Comparison of ENCODE assay signal across 8 cellular contexts in genomic region chr10:84540617-84541288, GRCh38.
DNase-seq lines count a peak whose midpoint lies in the region; ATAC-seq and TF ChIP-seq lines count a peak whose summit lies in the region.

No MANE protein-coding gene starts in this region.

- peaks cover 16% of the 10 kb centered on the region for H3K27me3 Mint-ChIP-seq in activated CD4-positive, alpha-beta memory T cell treated with anti-CD3 and anti-CD28 coated beads for 36 hours
- peaks cover 24% of the 10 kb centered on the region for H3K27me3 Mint-ChIP-seq in memory B cell

- peak overlapping the region; percentile 23; the same call in 1 of the 2 replicates for H3K9ac ChIP-seq in MM.1S (ENCODE audit: low read length)

- H3K27me3 ChIP-seq in MM.1S (replicated peaks; ENCODE audit: insufficient read depth, low read length): no peaks in the 10 kb centered on the region

- H3K36me3 ChIP-seq in MM.1S (replicated peaks; ENCODE audit: insufficient read depth, low read length): no peaks in the 10 kb centered on the region

- CTCF ChIA-PET in activated CD4-positive, alpha-beta memory T cell treated with anti-CD3 and anti-CD28 coated beads for 36 hours (lab: Charles Lee): interaction anchor here (0.5 to 12.3 kb wide), 37 partner anchors 9 to 1896 kb away, joined by 3 to 336 read pairs (median 4); no protein-coding TSS in a partner anchor

- no peaks in the 10 kb centered on the region for H3K9me3 Mint-ChIP-seq in activated CD4-positive, alpha-beta memory T cell treated with anti-CD3 and anti-CD28 coated beads for 36 hours
- no peaks in the 10 kb centered on the region for H3K9me3 Mint-ChIP-seq in memory B cell

- H3F3A ChIP-seq in MM.1S (ENCODE audit: insufficient read depth, low read length): no peaks in the 10 kb centered on the region

- H4K20me1 ChIP-seq in MM.1S (ENCODE audit: insufficient read depth, low read length): no peaks in the 10 kb centered on the region

- peak; percentile 68 for ATAC-seq in memory B cell (ENCODE audit: low read depth)

- H3K4me1 ChIP-seq in MM.1S (ENCODE audit: low read length): no peaks in the 10 kb centered on the region

- peak overlapping the region; percentile 59 for H3K4me3 Mint-ChIP-seq in activated CD4-positive, alpha-beta memory T cell treated with anti-CD3 and anti-CD28 coated beads for 36 hours
- peak overlapping the region; percentile 43 for H3K4me3 Mint-ChIP-seq in memory B cell

- H3K4me2 ChIP-seq in MM.1S (ENCODE audit: low read depth, low read length): peak overlapping the region; percentile 86

- H3K36me3 Mint-ChIP-seq in activated CD4-positive, alpha-beta memory T cell treated with anti-CD3 and anti-CD28 coated beads for 36 hours: no peaks in the 10 kb centered on the region
- H3K36me3 Mint-ChIP-seq in memory B cell: no peaks in the 10 kb centered on the region

- H3K27ac ChIP-seq in MM.1S (ENCODE audit: low read length): no peak overlapping the region

- H2AFZ ChIP-seq in MM.1S (ENCODE audit: low read length): peak overlapping the region; percentile 92

- POLR2A ChIA-PET in activated CD4-positive, alpha-beta memory T cell treated with anti-CD3 and anti-CD28 coated beads for 36 hours (lab: Charles Lee): no interaction called here

- H3K9me3 ChIP-seq in MM.1S (replicated peaks; ENCODE audit: insufficient read depth, low read length): no peaks in the 10 kb centered on the region

- DNase-seq in HCEC 1CT (peak; percentile 41), MM.1S (peak; percentile 51), ecto neural progenitor cell (ENCODE audit: low spot score) (peak; percentile 90), memory B cell (ENCODE audit: low spot score in 2 of 2) (peak; percentile 51 to 68), NCI-H2107 (lab: John Stamatoyannopoulos, UW) (no peak)
- DNase-seq in activated CD4-positive, alpha-beta memory T cell treated with anti-CD3 and anti-CD28 coated beads for 36 hours: peak; percentile 82
- DNase-seq in stimulated activated CD8-positive, alpha-beta memory T cell treated with anti-CD3 and anti-CD28 coated beads, Interleukin-15, amount 100 ng/mL, for 1 hour (ENCODE audit: low read depth): peak; percentile 39

- H3K79me2 ChIP-seq in MM.1S (ENCODE audit: low read length): no peaks in the 10 kb centered on the region

- H3K27ac Mint-ChIP-seq in activated CD4-positive, alpha-beta memory T cell treated with anti-CD3 and anti-CD28 coated beads for 36 hours: no peak overlapping the region
- H3K27ac Mint-ChIP-seq in memory B cell: no peak overlapping the region

- intact Hi-C loops in activated CD4-positive, alpha-beta memory T cell treated with anti-CD3 and anti-CD28 coated beads for 36 hours (cut with micrococcal nuclease): loop anchor here (2.0 to 5.0 kb wide), 2 partner anchors 176 to 1837 kb away; no protein-coding TSS in a partner anchor

- H3K4me1 Mint-ChIP-seq in activated CD4-positive, alpha-beta memory T cell treated with anti-CD3 and anti-CD28 coated beads for 36 hours (ENCODE audit: low read depth): peaks cover 14% of the 10 kb centered on the region
- peaks cover 5% of the 10 kb centered on the region for H3K4me1 Mint-ChIP-seq in memory B cell

- peak; percentile 81 for TF ChIP-seq CTCF in GM12872 (IDR thresholded peaks at IDR 0.05; ENCODE audit: insufficient read depth, low read depth, low read length)
- peak; percentile 81 for TF ChIP-seq CTCF in MM.1S (IDR thresholded peaks at IDR 0.05; ENCODE audit: low read length)

- peak overlapping the region; percentile 64 for H3K4me3 ChIP-seq in MM.1S (ENCODE audit: low read length)

- no peaks in the 10 kb centered on the region for H3K9me2 ChIP-seq in MM.1S (replicated peaks; ENCODE audit: insufficient read depth, low read length)
